Comparison of ENCODE assay signal across 8 cellular contexts in genomic region chr14:39174560-39175444, GRCh38. TPM values are rescaled to one million over a fixed set of nuclear protein-coding genes. Genes with fewer than 3 reads are reported as not detected.
DNase-seq lines count a peak whose midpoint lies in the region; TF ChIP-seq lines count a peak whose summit lies in the region.

PNN (plus strand) TSS chr14:39175254; CDS start chr14:39175280, 26 bp downstream.

- H3K79me1 ChIP-seq in H9 (ENCODE audit: insufficient read depth, low read depth, low read length, poor library complexity, severe bottlenecking), result peaks cover 3% of the 10 kb centered on the region

- no peak within 1 kb of the TSS for H4K8ac ChIP-seq in H9 (replicated peaks; ENCODE audit: insufficient read length, low read depth, low read length)

- H3K4ac ChIP-seq in H9 (ENCODE audit: low read depth, low read length), result peak within 1 kb of the TSS; percentile 52; the same call in 1 of the 2 replicates

- TF ChIP-seq CTCF in H9 (conservative IDR thresholded peaks at IDR 0.05) (no peak), fibroblast of the aortic adventitia (IDR thresholded peaks at IDR 0.05; ENCODE audit: insufficient read depth, low read length) (no peak), nephron (IDR thresholded peaks at IDR 0.05; ENCODE audit: unreplicated experiment in 3 of 3) (no peak)

- H3K9me3 ChIP-seq in H9 (ENCODE audit: control insufficient read depth, low read depth, low read length) (no peaks in the 10 kb centered on the region), MG63 (no peaks in the 10 kb centered on the region)

- H3K4me2 ChIP-seq in H9 (ENCODE audit: insufficient read depth, insufficient read length, low read length), result peak within 1 kb of the TSS; percentile 81

- peak within 1 kb of the TSS; percentile 92 for H4K91ac ChIP-seq in H9 (ENCODE audit: insufficient read length, low read depth, low read length)

- H3K27ac Mint-ChIP-seq in H9 (peak within 1 kb of the TSS; percentile 99 to 100 (median 100)), nephron (peak within 1 kb of the TSS; percentile 98 to 100 (median 100))
- H3K27ac Mint-ChIP-seq in stimulated activated naive CD8-positive, alpha-beta T cell treated with anti-CD3 and anti-CD28 coated beads, Interleukin-15, Interleukin-2, amounts not matched to agents 100 ng/mL and 50 ng/mL, for 24 hours, result peak within 1 kb of the TSS; percentile 100

- peak within 1 kb of the TSS; percentile 58 for H3K27ac ChIP-seq in H9 (ENCODE audit: insufficient read length, low read depth, low read length)

- H3K27me3 ChIP-seq in H9 (ENCODE audit: insufficient read depth, low read length) (no peaks in the 10 kb centered on the region), MG63 (no peaks in the 10 kb centered on the region)

- H2BK12ac ChIP-seq in H9 (ENCODE audit: insufficient read length, low read depth, low read length), result no peak within 1 kb of the TSS

- H3K56ac ChIP-seq in H9 (ENCODE audit: insufficient read length, low read depth, low read length), result peak within 1 kb of the TSS; percentile 47

- peaks cover 10% of the 10 kb centered on the region; the same call in 1 of the 2 replicates for H3K79me2 ChIP-seq in H9 (ENCODE audit: insufficient read depth, low read length)

- peak within 1 kb of the TSS; percentile 99 for H3K9ac ChIP-seq in H9 (ENCODE audit: extremely low read depth, insufficient read length, low read length)

- no peak within 1 kb of the TSS for H3K23ac ChIP-seq in H9 (ENCODE audit: insufficient read length, low read depth, low read length)

- H3K36me3 Mint-ChIP-seq in H9 (ENCODE audit: insufficient read depth in 1 of 3, low read depth in 3 of 3), result peaks cover 0 to 41% (median 4%) of the 10 kb centered on the region in 3 experiments; a peak in 6 of 7 replicates
- peaks cover 31% of the 10 kb centered on the region for H3K36me3 Mint-ChIP-seq in nephron (ENCODE audit: low read depth)
- peaks cover 34% of the 10 kb centered on the region for H3K36me3 Mint-ChIP-seq in stimulated activated naive CD8-positive, alpha-beta T cell treated with anti-CD3 and anti-CD28 coated beads, Interleukin-15, Interleukin-2, amounts not matched to agents 100 ng/mL and 50 ng/mL, for 24 hours (ENCODE audit: low read depth)

- peak within 1 kb of the TSS; percentile 98 for H3K4me3 Mint-ChIP-seq in H9
- peak within 1 kb of the TSS; percentile 95 to 98 (median 97) for H3K4me3 Mint-ChIP-seq in nephron
- peak within 1 kb of the TSS; percentile 99 for H3K4me3 Mint-ChIP-seq in stimulated activated naive CD8-positive, alpha-beta T cell treated with anti-CD3 and anti-CD28 coated beads, Interleukin-15, Interleukin-2, amounts not matched to agents 100 ng/mL and 50 ng/mL, for 24 hours

- H4K20me1 ChIP-seq in H9 (ENCODE audit: control insufficient read depth, insufficient read depth, insufficient read length), result no peaks in the 10 kb centered on the region

- H3K4me3 ChIP-seq in MG63 (peak within 1 kb of the TSS; percentile 91), fibroblast of the aortic adventitia (ENCODE audit: low read depth, low read length) (peak within 1 kb of the TSS; percentile 94)

- H3K18ac ChIP-seq in H9 (ENCODE audit: insufficient read length, low read depth, low read length), result peak within 1 kb of the TSS; percentile 95

- H2BK120ac ChIP-seq in H9 (ENCODE audit: low read depth, low read length, poor library complexity, severe bottlenecking), result peak within 1 kb of the TSS; percentile 89

- H2BK15ac ChIP-seq in H9 (ENCODE audit: low read depth, low read length), result no peak within 1 kb of the TSS

- H3K23me2 ChIP-seq in H9 (ENCODE audit: insufficient read length, low read depth, low read length, poor library complexity, severe bottlenecking), result peaks cover 5% of the 10 kb centered on the region

- peak within 1 kb of the TSS; percentile 60 for H4K5ac ChIP-seq in H9 (ENCODE audit: insufficient read length, low read depth, low read length)

- peak; percentile 100 for DNase-seq in ELR (ENCODE audit: low read depth)
- DNase-seq in H9, result peak; percentile 99
- peak; percentile 97 for DNase-seq in MG63
- DNase-seq in SHP77 treated with DMSO at 0.1 percent for 48 hours (lab: John Stamatoyannopoulos, UW), result peak; percentile 100
- DNase-seq in activated effector memory CD4-positive, alpha-beta T cell treated with anti-CD3 and anti-CD28 coated beads, Interleukin-2, amount 50 U/mL, for 16 hours, result peak; percentile 99
- DNase-seq in fibroblast of the aortic adventitia (ENCODE audit: low read depth), result peak; percentile 100

- no peak within 1 kb of the TSS for H3T11ph ChIP-seq in H9 (ENCODE audit: low read length)

- H3K27me3 Mint-ChIP-seq in H9 (ENCODE audit: low read depth) (no peaks in the 10 kb centered on the region; the same call in 1 of the 2 replicates), nephron (ENCODE audit: low read depth) (no peaks in the 10 kb centered on the region)
- no peaks in the 10 kb centered on the region for H3K27me3 Mint-ChIP-seq in stimulated activated naive CD8-positive, alpha-beta T cell treated with anti-CD3 and anti-CD28 coated beads, Interleukin-15, Interleukin-2, amounts not matched to agents 100 ng/mL and 50 ng/mL, for 24 hours

- no peak within 1 kb of the TSS for H2BK20ac ChIP-seq in H9 (ENCODE audit: low read depth, low read length, poor library complexity, severe bottlenecking)

- H3K9me3 Mint-ChIP-seq in H9, result peaks cover 0 to 3% of the 10 kb centered on the region in 2 experiments; a peak in 2 of 5 replicates
- H3K9me3 Mint-ChIP-seq in nephron, result no peaks in the 10 kb centered on the region
- H3K9me3 Mint-ChIP-seq in stimulated activated naive CD8-positive, alpha-beta T cell treated with anti-CD3 and anti-CD28 coated beads, Interleukin-15, Interleukin-2, amounts not matched to agents 100 ng/mL and 50 ng/mL, for 24 hours, result no peaks in the 10 kb centered on the region

- H2AFZ ChIP-seq in H9 (ENCODE audit: low read length), result no peak within 1 kb of the TSS

- peaks cover 44% of the 10 kb centered on the region for H3K36me3 ChIP-seq in MG63

- peak within 1 kb of the TSS; percentile 68 for H2BK5ac ChIP-seq in H9 (ENCODE audit: insufficient read length, low read length)

- H3K4me1 ChIP-seq in H9 (ENCODE audit: insufficient read depth, low read length), result no peaks in the 10 kb centered on the region

- peaks cover 17 to 33% of the 10 kb centered on the region in 2 experiments for H3K4me1 Mint-ChIP-seq in H9
- peaks cover 32% of the 10 kb centered on the region for H3K4me1 Mint-ChIP-seq in nephron
- peaks cover 57% of the 10 kb centered on the region for H3K4me1 Mint-ChIP-seq in stimulated activated naive CD8-positive, alpha-beta T cell treated with anti-CD3 and anti-CD28 coated beads, Interleukin-15, Interleukin-2, amounts not matched to agents 100 ng/mL and 50 ng/mL, for 24 hours (ENCODE audit: low read depth)

- H2AK5ac ChIP-seq in H9 (ENCODE audit: insufficient read length, low read length), result no peak within 1 kb of the TSS

- peak within 1 kb of the TSS; percentile 96 for H3K14ac ChIP-seq in H9 (ENCODE audit: insufficient read depth, low read length)

- WGBS in H9 (ENCODE audit: extremely low coverage, insufficient read length, low lambda C conversion rate), result no CpG with 5 or more reads among the region's 56 CpGs

RNA-seq across cellular contexts. Expression of gene PNN, which starts in this region (rescaled TPM):
- total RNA-seq in H9 (2021) (163 and 167 TPM in 2 replicates), fibroblast of the aortic adventitia (ENCODE audit: low replicate concordance) (21.7 and 44.2 TPM in 2 replicates)
- total RNA-seq in MG63 (2014; rRNA removed; shearing (Covaris generic); ENCODE audit: low replicate concordance), result 8.2 and 22.9 TPM in 2 replicates

Comparison
In these comparisons a context has a peak if more than half of its experiments do, and no peak if none do; other contexts are left out.
1. Peak in every context shown above with its lines: DNase-seq, H3K4me3 ChIP-seq and H3K27ac ChIP-seq.